In the genomic region with DNA sequence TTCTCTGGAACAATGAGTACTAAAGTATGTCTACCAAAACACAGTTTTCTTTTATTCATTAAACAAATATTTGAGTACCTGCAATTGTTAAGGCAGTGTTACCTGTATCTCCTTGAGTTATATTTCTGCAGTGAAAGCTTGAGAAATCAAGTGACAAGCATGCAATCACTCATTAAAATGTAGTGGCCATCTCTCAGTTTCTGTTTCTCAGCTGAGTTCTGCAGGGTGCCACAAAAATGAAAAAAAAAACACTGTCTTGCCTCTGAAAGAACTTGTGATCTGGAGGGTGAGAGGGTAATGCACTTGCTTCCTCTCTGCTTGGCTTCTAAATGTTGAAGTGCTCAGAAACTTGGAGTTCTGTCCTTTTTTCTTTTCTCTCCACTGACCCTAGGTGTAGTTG, we compare ENCODE assay signal across 12 cellular contexts. TPM values are rescaled to one million over a fixed set of nuclear protein-coding genes. Genes with fewer than 3 reads are reported as not detected.
A peak's percentile ranks its signal among the peaks of the same experiment; 100 is the strongest.
DNase-seq lines count a peak whose midpoint lies in the region; ATAC-seq, FAIRE-seq and TF ChIP-seq lines count a peak whose summit lies in the region.
"Had no signal": no experiment of that assay in that cellular context is flagged by ENCODE, and none has a peak within 500 bp of the region (broad histone marks: within the 10 kb centered on the region; RNA-seq: fewer than 3 reads in every experiment).

No MANE protein-coding gene starts in this region.

- peak overlapping the region; percentile 59 for H3K4me2 ChIP-seq in Loucy (ENCODE audit: low read depth, low read length, poor library complexity, severe bottlenecking)
- H3K4me2 ChIP-seq: BLaER1 had no signal

- no peak overlapping the region for H2AFZ ChIP-seq in Loucy (ENCODE audit: low read length)

- peak overlapping the region; percentile 14 for H3K9ac ChIP-seq in Loucy (ENCODE audit: low read depth, low read length, poor library complexity, severe bottlenecking)
- H3K9ac ChIP-seq: BLaER1 had no signal

- H3K4me3 ChIP-seq in Loucy (ENCODE audit: low read length, poor library complexity, severe bottlenecking) (peak overlapping the region; percentile 25), breast epithelium (no peak overlapping the region)
- H3K4me3 ChIP-seq: BLaER1, right lobe of liver, SJSA1 had no signal

- peaks cover 51% of the 10 kb centered on the region for H3K4me1 ChIP-seq in Loucy (ENCODE audit: insufficient read depth, low read length, poor library complexity, severe bottlenecking)
- no peaks in the 10 kb centered on the region for H3K4me1 ChIP-seq in breast epithelium
- H3K4me1 ChIP-seq: SJSA1 had no signal

- H4K20me1 ChIP-seq in Loucy (ENCODE audit: insufficient read depth, low read length, poor library complexity, severe bottlenecking) = peaks cover 69% of the 10 kb centered on the region

- H3K79me2 ChIP-seq in Loucy (ENCODE audit: insufficient read depth, low read length) = peaks cover 100% of the 10 kb centered on the region

- H3K27me3 ChIP-seq in Loucy (ENCODE audit: insufficient read depth, low read length, poor library complexity, severe bottlenecking) = no peaks in the 10 kb centered on the region
- H3K27me3 ChIP-seq in breast epithelium = no peaks in the 10 kb centered on the region
- H3K27me3 ChIP-seq: BLaER1, right lobe of liver, SJSA1 had no signal

- no peak overlapping the region for H3K27ac ChIP-seq in breast epithelium
- H3K27ac ChIP-seq: BLaER1, right lobe of liver, SJSA1 had no signal

- FAIRE-seq in D721Med (lab: Jason Lieb, UNC) = no peak

- H3F3A ChIP-seq in Loucy (ENCODE audit: low read depth) = no peaks in the 10 kb centered on the region

- ATAC-seq in GM18508 (IDR thresholded peaks at IDR 0.05; ENCODE audit: insufficient read depth, unreplicated experiment) (peak; percentile 64), GM19372 (IDR thresholded peaks at IDR 0.05; ENCODE audit: low read depth, unreplicated experiment) (peak; percentile 56), HG02763 (IDR thresholded peaks at IDR 0.05; ENCODE audit: unreplicated experiment) (peak; percentile 82), GM19328 (IDR thresholded peaks at IDR 0.05; ENCODE audit: unreplicated experiment) (no peak)

- TF ChIP-seq CTCF in Loucy (conservative IDR thresholded peaks at IDR 0.05; ENCODE audit: low read length) = no peak
- TF ChIP-seq CTCF in breast epithelium (IDR thresholded peaks at IDR 0.05) = no peak
- TF ChIP-seq CTCF in D721Med (IDR thresholded peaks at IDR 0.05; ENCODE audit: insufficient read depth, missing control alignments) = no peak

- H3K9me2 ChIP-seq in Loucy (replicated peaks; ENCODE audit: low read depth, low read length) = no peaks in the 10 kb centered on the region

- H3K9me3 ChIP-seq in Loucy (ENCODE audit: insufficient read depth, low read depth, low read length) (no peaks in the 10 kb centered on the region), breast epithelium (no peaks in the 10 kb centered on the region)
- H3K9me3 ChIP-seq: BLaER1, right lobe of liver, SJSA1 had no signal

- DNase-seq in breast epithelium (ENCODE audit: low spot score in 2 of 2) (no peak), D721Med (ENCODE audit: insufficient read length, low spot score) (no peak)
- no peak for DNase-seq in activated T-cell treated with anti-CD3 and anti-CD28 coated beads, Interleukin-2, amount 50 U/mL, for 1 hour
- DNase-seq: activated B cell treated with CpG ODN at 0.5 μM for 24 hours, right lobe of liver had no signal

- H3K36me3 ChIP-seq in Loucy (ENCODE audit: insufficient read depth, low read length) (no peaks in the 10 kb centered on the region), breast epithelium (no peaks in the 10 kb centered on the region)
- H3K36me3 ChIP-seq: right lobe of liver had no signal

- TF ChIP-seq POLR2A in breast epithelium (IDR thresholded peaks at IDR 0.05) = no peak

- intact Hi-C loops in breast epithelium (cut with DNase I; ENCODE audit: low total_unique reads) = no loop called here

RNA-seq across cellular contexts. Expression of gene QSER1, which starts 6.8 kb away (rescaled TPM):
- total RNA-seq in breast epithelium = 10 to 100 TPM; 34.4 to 55.3 (median 40.6) TPM
